17 cellular contexts compared by ENCODE assay signal in the genomic region with DNA sequence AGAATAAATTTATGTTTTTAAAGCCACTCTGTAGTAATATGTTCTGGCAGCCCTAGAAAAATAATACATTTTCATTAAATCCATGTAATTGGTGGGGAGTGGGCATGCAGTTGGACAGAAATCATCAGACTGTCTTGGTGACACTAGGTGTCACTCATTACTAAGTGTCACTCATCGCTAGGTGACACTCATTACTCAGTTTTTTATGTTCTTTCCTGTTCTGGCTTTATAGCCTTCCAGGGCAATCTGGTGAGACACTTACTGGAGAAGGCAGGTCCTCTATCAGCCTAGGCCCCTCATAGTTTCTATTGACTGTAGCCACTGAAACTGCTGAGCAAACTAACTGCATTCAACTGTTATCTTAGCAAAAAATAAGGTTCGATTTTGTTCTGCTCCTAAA.
DNase-seq lines count a peak whose midpoint lies in the region; ATAC-seq and TF ChIP-seq lines count a peak whose summit lies in the region.
"Had no signal": no experiment of that assay in that cellular context is flagged by ENCODE, and none has a peak within 500 bp of the region (broad histone marks: within the 10 kb centered on the region; RNA-seq: fewer than 3 reads in every experiment).

No MANE protein-coding gene starts in this region.

- no peak overlapping the region for H3K4me3 ChIP-seq in MM.1S (ENCODE audit: low read length)

- H3K27ac ChIP-seq in 22Rv1, result no peak overlapping the region
- no peak overlapping the region for H3K27ac ChIP-seq in MM.1S (ENCODE audit: low read length)

- no peaks in the 10 kb centered on the region for H3K36me3 ChIP-seq in MM.1S (replicated peaks; ENCODE audit: insufficient read depth, low read length)

- peak; percentile 29 for TF ChIP-seq CTCF in 22Rv1 (IDR thresholded peaks at IDR 0.05)
- TF ChIP-seq CTCF in MM.1S (IDR thresholded peaks at IDR 0.05; ENCODE audit: low read length), result peak; percentile 45
- no peak for TF ChIP-seq CTCF in endothelial cell (IDR thresholded peaks at IDR 0.05; ENCODE audit: unreplicated experiment)

- H2AFZ ChIP-seq in MM.1S (ENCODE audit: low read length), result no peak overlapping the region

- no peaks in the 10 kb centered on the region for H3K79me2 ChIP-seq in MM.1S (ENCODE audit: low read length)

- ATAC-seq in GM18502 (IDR thresholded peaks at IDR 0.05; ENCODE audit: poor library complexity, unreplicated experiment), result no peak
- ATAC-seq: Panc1, SK-N-SH treated with all-trans-retinoic acid at 6 μM for 48 hours had no signal

- no peaks in the 10 kb centered on the region for H3K9me2 ChIP-seq in MM.1S (replicated peaks; ENCODE audit: insufficient read depth, low read length)

- no peaks in the 10 kb centered on the region for H3K36me3 Mint-ChIP-seq in endothelial cell (ENCODE audit: low read depth, unreplicated experiment)

- H3K27ac Mint-ChIP-seq in endothelial cell (ENCODE audit: unreplicated experiment), result no peak overlapping the region
- H3K27ac Mint-ChIP-seq: HFFc6 had no signal

- H3K9ac ChIP-seq in MM.1S (ENCODE audit: low read length), result no peak overlapping the region

- no peaks in the 10 kb centered on the region for H3K9me3 Mint-ChIP-seq in endothelial cell (ENCODE audit: unreplicated experiment)
- H3K9me3 Mint-ChIP-seq: HFFc6 had no signal

- no peak overlapping the region for H3K4me3 Mint-ChIP-seq in endothelial cell (ENCODE audit: unreplicated experiment)
- H3K4me3 Mint-ChIP-seq: HFFc6 had no signal

- H3K4me1 ChIP-seq in MM.1S (ENCODE audit: low read length), result peaks cover 9% of the 10 kb centered on the region

- H3K9me3 ChIP-seq in MM.1S (replicated peaks; ENCODE audit: insufficient read depth, low read length), result no peaks in the 10 kb centered on the region

- H3K4me1 Mint-ChIP-seq in endothelial cell (ENCODE audit: unreplicated experiment), result no peaks in the 10 kb centered on the region

- H4K20me1 ChIP-seq in MM.1S (ENCODE audit: insufficient read depth, low read length), result no peaks in the 10 kb centered on the region

- H3K27me3 Mint-ChIP-seq in endothelial cell (ENCODE audit: unreplicated experiment), result no peaks in the 10 kb centered on the region

- DNase-seq in DMS53 treated with DMSO at 0.1 percent for 48 hours (lab: John Stamatoyannopoulos, UW; ENCODE audit: unreplicated experiment) (peak; percentile 9), MM.1S (peak; percentile 68), SHP77 (lab: John Stamatoyannopoulos, UW) (peak; percentile 13 to 24), NCI-H2227 treated with DMSO at 0.1 percent for 48 hours (lab: John Stamatoyannopoulos, UW) (no peak), NCI-H1930 (lab: John Stamatoyannopoulos, UW) (no peak), endothelial cell (ENCODE audit: low spot score) (no peak)
- DNase-seq: ACHN, AML-193, COR-L47, GOT3, HFFc6, KBM-7, NCI-H2029 had no signal

- H3K27me3 ChIP-seq in MM.1S (replicated peaks; ENCODE audit: insufficient read depth, low read length), result no peaks in the 10 kb centered on the region

- no peaks in the 10 kb centered on the region for H3F3A ChIP-seq in MM.1S (ENCODE audit: insufficient read depth, low read length)

- H3K4me2 ChIP-seq in MM.1S (ENCODE audit: low read depth, low read length), result no peak overlapping the region

Comparison
In these comparisons a context has a peak if more than half of its experiments do, and no peak if none do; other contexts are left out.
1. DNase-seq: peak in DMS53 treated with DMSO at 0.1 percent for 48 hours (single experiment), MM.1S (single experiment) and SHP77 (2 of 2); none in NCI-H2227 treated with DMSO at 0.1 percent for 48 hours (single experiment), NCI-H1930 (0 of 2) and endothelial cell (single experiment).